In the genomic region with DNA sequence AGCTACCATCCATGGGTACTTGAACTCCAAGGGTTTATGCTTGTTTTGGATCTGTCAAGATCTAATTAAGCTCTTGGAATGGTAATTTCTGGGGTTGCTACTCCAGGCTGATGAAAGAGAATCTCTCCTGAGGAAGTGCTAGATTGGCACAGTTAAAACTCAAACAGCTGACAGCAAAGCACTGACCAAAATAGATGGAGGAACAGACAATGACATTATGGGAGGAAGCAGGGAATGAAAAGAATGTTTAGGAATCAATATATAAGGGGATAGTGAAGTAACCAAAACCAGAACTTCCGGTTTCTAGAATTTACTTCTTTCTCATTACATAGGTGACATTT, we compare ENCODE assay signal across 18 cellular contexts. TPM values are rescaled to one million over a fixed set of nuclear protein-coding genes. Genes with fewer than 3 reads are reported as not detected.
DNase-seq lines count a peak whose midpoint lies in the region; ATAC-seq and TF ChIP-seq lines count a peak whose summit lies in the region.
"Had no signal": no experiment of that assay in that cellular context is flagged by ENCODE, and none has a peak within 500 bp of the region (broad histone marks: within the 10 kb centered on the region; RNA-seq: fewer than 3 reads in every experiment).

No MANE protein-coding gene starts in this region.

- H3K27me3 ChIP-seq in PC-9 (ENCODE audit: insufficient read depth, low read depth) (no peaks in the 10 kb centered on the region), smooth muscle cell (ENCODE audit: low read depth) (no peaks in the 10 kb centered on the region)
- H3K27me3 ChIP-seq: heart left ventricle, thyroid gland had no signal

- peaks cover 8% of the 10 kb centered on the region; the same call in 1 of the 2 replicates for H3F3A ChIP-seq in PC-9 (ENCODE audit: insufficient read depth, low read depth)
- peaks cover 4% of the 10 kb centered on the region for H3F3A ChIP-seq in smooth muscle cell (ENCODE audit: low read depth)

- no TSS peak for BruUV-seq in PC-9 (replicated peaks; lab: Mats Ljungman, UMichigan)

- no peaks in the 10 kb centered on the region for H3K9me2 ChIP-seq in PC-9 (ENCODE audit: insufficient read depth)

- peaks cover 24% of the 10 kb centered on the region for H3K4me1 ChIP-seq in PC-9 (replicated peaks; ENCODE audit: insufficient read depth)
- H3K4me1 ChIP-seq in smooth muscle cell (ENCODE audit: low read depth): peaks cover 20% of the 10 kb centered on the region

- ATAC-seq in left ventricle myocardium superior (peak; percentile 30), Right ventricle myocardium inferior (no peak)

- POLR2A ChIA-PET in PC-9 (lab: Charles Lee; ENCODE audit: unreplicated experiment): no interaction called here

- intact Hi-C loops in left ventricle myocardium superior (cut with micrococcal nuclease) (no loop called here), Right ventricle myocardium inferior (cut with DNase I) (no loop called here), PC-9 (cut with micrococcal nuclease; ENCODE audit: unreplicated experiment) (no loop called here)

- CTCF ChIA-PET in PC-9 (lab: Charles Lee): no interaction called here

- H4K20me1 ChIP-seq in PC-9 (ENCODE audit: insufficient read depth): peaks cover 5% of the 10 kb centered on the region
- no peaks in the 10 kb centered on the region for H4K20me1 ChIP-seq in smooth muscle cell (ENCODE audit: low read depth)

- H3K79me2 ChIP-seq in PC-9 (ENCODE audit: low read depth): peaks cover 66% of the 10 kb centered on the region
- peaks cover 81% of the 10 kb centered on the region for H3K79me2 ChIP-seq in smooth muscle cell (ENCODE audit: low read depth)

- H3K9ac ChIP-seq in smooth muscle cell (ENCODE audit: low read depth): no peak overlapping the region

- H3K9me3 ChIP-seq in PC-9 (ENCODE audit: insufficient read depth, low read depth) (no peaks in the 10 kb centered on the region), smooth muscle cell (replicated peaks; ENCODE audit: low read depth) (no peaks in the 10 kb centered on the region)
- H3K9me3 ChIP-seq: thyroid gland had no signal

- H3K4me3 ChIP-seq in PC-9 (no peak overlapping the region), smooth muscle cell (no peak overlapping the region)
- H3K4me3 ChIP-seq: heart left ventricle, skin epidermis, thyroid gland had no signal

- H3K4me2 ChIP-seq in PC-9: peak overlapping the region; percentile 14; the same call in 1 of the 2 replicates
- H3K4me2 ChIP-seq in smooth muscle cell: peak overlapping the region; percentile 23

- 71% methylated on average over 1 of the region's 1 CpG for WGBS in smooth muscle cell (ENCODE audit: low lambda C conversion rate)

- H2AFZ ChIP-seq in PC-9 (no peak overlapping the region), smooth muscle cell (ENCODE audit: low read depth) (no peak overlapping the region)

- H3K36me3 ChIP-seq in PC-9 (ENCODE audit: low read depth): peaks cover 78% of the 10 kb centered on the region
- peaks cover 12% of the 10 kb centered on the region for H3K36me3 ChIP-seq in smooth muscle cell (ENCODE audit: low read depth)
- H3K36me3 ChIP-seq: thyroid gland had no signal

- TF ChIP-seq CTCF in PC-9 (conservative IDR thresholded peaks at IDR 0.05) (no peak), smooth muscle cell (IDR thresholded peaks at IDR 0.05; ENCODE audit: borderline replicate concordance, insufficient read depth, poor library complexity, severe bottlenecking) (no peak)

- H3K27ac ChIP-seq in PC-9: peak overlapping the region; percentile 8; the same call in 1 of the 2 replicates
- H3K27ac ChIP-seq in epithelial cell of prostate: peak overlapping the region; percentile 94
- peak overlapping the region; percentile 73 for H3K27ac ChIP-seq in smooth muscle cell (ENCODE audit: low read depth)
- H3K27ac ChIP-seq: skin epidermis, thyroid gland, VCaP had no signal

- DNase-seq in left ventricle myocardium superior (no peak), Right ventricle myocardium inferior (ENCODE audit: missing footprints) (no peak), PC-9 (peak in 1 of 2 experiments; percentile 41), epithelial cell of prostate (ENCODE audit: low read depth, low spot score) (no peak), smooth muscle cell (lab: John Stamatoyannopoulos, UW; ENCODE audit: unreplicated experiment) (no peak), Kasumi-1 (lab: John Stamatoyannopoulos, UW) (no peak), NCI-H82 (lab: John Stamatoyannopoulos, UW) (no peak), NCI-H1694 (lab: John Stamatoyannopoulos, UW) (no peak)
- DNase-seq: activated gamma-delta T cell treated with Interleukin-2 at 50 U/mL for 16 hours, COR-L47, heart left ventricle, midbrain, NCI-H2029, NCI-H526 treated with DMSO at 0.1 percent for 48 hours, T-cell, thyroid gland had no signal

RNA-seq across cellular contexts. Expression of a gene that starts 6.3 kb away (rescaled TPM):
- total RNA-seq in left ventricle myocardium superior: 5.9 TPM
- 6.0 TPM for total RNA-seq in Right ventricle myocardium inferior
- total RNA-seq in PC-9 (2021): 7.9 and 11.3 TPM in 2 replicates
- 18.6 and 18.8 TPM in 2 replicates for total RNA-seq in smooth muscle cell
- polyA plus RNA-seq in smooth muscle cell: 13.1 and 14.5 TPM in 2 replicates

Comparison
In these comparisons a context has a peak if more than half of its experiments do, and no peak if none do; other contexts are left out.
1. H3K27ac ChIP-seq: peak in every context shown above with its lines; median percentile 94 in epithelial cell of prostate; 73 in smooth muscle cell; 8 in PC-9.